In the genomic region with DNA sequence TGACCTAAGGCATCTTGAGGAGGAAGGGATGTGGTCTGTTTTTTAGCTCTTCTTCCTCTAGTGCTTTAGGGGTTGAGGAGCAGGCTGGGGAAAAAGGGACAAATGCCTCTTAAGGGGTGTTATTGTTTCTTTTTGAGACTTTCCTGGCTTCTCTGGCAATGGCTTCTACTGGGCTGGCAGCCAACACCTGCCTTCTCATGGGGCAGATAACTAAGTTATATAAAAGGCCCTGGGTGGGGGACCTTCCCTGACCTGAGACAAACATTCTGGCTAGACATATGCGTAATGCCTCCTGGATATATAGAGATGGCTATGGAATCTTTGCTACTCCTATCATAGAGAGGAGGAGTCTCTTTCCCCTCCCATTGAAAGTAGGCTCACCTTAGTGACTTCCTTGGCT, we compare ENCODE assay signal across 20 cellular contexts.
DNase-seq lines count a peak whose midpoint lies in the region; ATAC-seq and TF ChIP-seq lines count a peak whose summit lies in the region.
"Had no signal": no experiment of that assay in that cellular context is flagged by ENCODE, and none has a peak within 500 bp of the region (broad histone marks: within the 10 kb centered on the region; RNA-seq: fewer than 3 reads in every experiment).

No MANE protein-coding gene starts in this region.

- H3K4me3 ChIP-seq in heart left ventricle (no peak overlapping the region), thyroid gland (replicated peaks in 1 of 3) (no peak overlapping the region)
- H3K4me3 ChIP-seq: GM12878, GM23338 had no signal

- H3K9me3 ChIP-seq in heart left ventricle (no peaks in the 10 kb centered on the region), thyroid gland (no peaks in the 10 kb centered on the region)

- no peak for TF ChIP-seq CTCF in heart left ventricle (IDR thresholded peaks at IDR 0.05)
- no peak for TF ChIP-seq CTCF in thyroid gland (IDR thresholded peaks at IDR 0.05)

- H3K27me3 ChIP-seq in heart left ventricle: peaks cover 0 to 5% (median 0%) of the 10 kb centered on the region in 9 donors
- H3K27me3 ChIP-seq in thyroid gland: no peaks in the 10 kb centered on the region

- DNase-seq in DMS 273 (lab: John Stamatoyannopoulos, UW; ENCODE audit: unreplicated experiment): peak; percentile 4
- no peak for DNase-seq in DMS 273 treated with DMSO at 0.1 percent for 48 hours (lab: John Stamatoyannopoulos, UW)
- peak; percentile 40 for DNase-seq in left ventricle myocardium superior
- no peak for DNase-seq in heart left ventricle
- peak; percentile 84 for DNase-seq in NCI-H69 (lab: John Stamatoyannopoulos, UW)
- peak; percentile 50 to 56 for DNase-seq in thyroid gland
- no peak for DNase-seq in NCI-H2107 (lab: John Stamatoyannopoulos, UW)
- no peak for DNase-seq in activated gamma-delta T cell (lab: John Stamatoyannopoulos, UW)
- DNase-seq: C1 segment of cervical spinal cord; Calu3; CD4-positive, alpha-beta memory T cell; COR-L47; DMS79; EL; GDM1; H9 had no signal

- intact Hi-C loops in left ventricle myocardium superior (cut with micrococcal nuclease): no loop called here
- intact Hi-C loops in heart left ventricle (cut with DNase I): loop anchor here in 1 of 10 donors (10.0 kb wide), 1 partner anchor 301 kb away; no protein-coding TSS in a partner anchor
- intact Hi-C loops in thyroid gland (cut with DNase I): no loop called here

- H3K27ac ChIP-seq in heart left ventricle (no peak overlapping the region), thyroid gland (no peak overlapping the region)
- H3K27ac ChIP-seq: 22Rv1 had no signal

- WGBS in heart left ventricle, 4 donors: 41 to 73% (median 57%) methylated on average over 1 of the region's 1 CpG
- WGBS in thyroid gland, 2 donors: 67 to 79% methylated on average over 1 of the region's 1 CpG

- no peak for TF ChIP-seq POLR2A in heart left ventricle (IDR thresholded peaks at IDR 0.05)
- TF ChIP-seq POLR2A in thyroid gland (IDR thresholded peaks at IDR 0.05): no peak

- H3K36me3 ChIP-seq in heart left ventricle (no peaks in the 10 kb centered on the region), thyroid gland (no peaks in the 10 kb centered on the region)

- H3K4me1 ChIP-seq in heart left ventricle (no peaks in the 10 kb centered on the region), thyroid gland (no peaks in the 10 kb centered on the region)

- ATAC-seq in left ventricle myocardium superior (no peak), heart left ventricle (no peak)
- ATAC-seq: GM12878, GM23338, HCT116 had no signal

Comparison
In these comparisons a context has a peak if more than half of its experiments do, and no peak if none do; other contexts are left out.
1. DNase-seq: peak in DMS 273 (single experiment), left ventricle myocardium superior (single experiment), NCI-H69 (single experiment) and thyroid gland (2 of 2); none in DMS 273 treated with DMSO at 0.1 percent for 48 hours (single experiment), heart left ventricle (0 of 5), NCI-H2107 (single experiment) and activated gamma-delta T cell (single experiment).